In genomic region chr1:6241887-6242740, GRCh38 we compare ENCODE assay signal across 9 cellular contexts. TPM values are rescaled to one million over a fixed set of nuclear protein-coding genes. Genes with fewer than 3 reads are reported as not detected.
DNase-seq lines count a peak whose midpoint lies in the region; TF ChIP-seq lines count a peak whose summit lies in the region.
"Had no signal": no experiment of that assay in that cellular context is flagged by ENCODE, and none has a peak within 500 bp of the region (broad histone marks: within the 10 kb centered on the region; RNA-seq: fewer than 3 reads in every experiment).

No MANE protein-coding gene starts in this region.

- CTCF ChIA-PET in mammary epithelial cell (lab: Charles Lee; ENCODE audit: low non-redundant PET), result no interaction called here

- no peak for TF ChIP-seq CTCF in mammary epithelial cell (conservative IDR thresholded peaks at IDR 0.05 in 1 of 2, IDR thresholded peaks at IDR 0.05 in 1 of 2; ENCODE audit: extremely low read depth in 1 of 2, insufficient read depth in 1 of 2, low read depth in 1 of 2, low read length in 2 of 2)
- no peak for TF ChIP-seq CTCF in neural progenitor cell (IDR thresholded peaks at IDR 0.05)

- no peaks in the 10 kb centered on the region for H4K20me1 ChIP-seq in mammary epithelial cell (ENCODE audit: insufficient read depth, low read length)
- peaks cover 25% of the 10 kb centered on the region for H4K20me1 ChIP-seq in neural progenitor cell (ENCODE audit: low read depth)

- peaks cover 65% of the 10 kb centered on the region for H3K4me1 Mint-ChIP-seq in neural progenitor cell

- H3K4me1 ChIP-seq in HUES64 (ENCODE audit: insufficient read depth, low read length), result peaks cover 37% of the 10 kb centered on the region
- peaks cover 14% of the 10 kb centered on the region for H3K4me1 ChIP-seq in mammary epithelial cell (ENCODE audit: insufficient read depth, low read length)
- H3K4me1 ChIP-seq in neural progenitor cell, result peaks cover 58% of the 10 kb centered on the region

- peaks cover 46% of the 10 kb centered on the region for H3K27me3 ChIP-seq in HUES64 (ENCODE audit: insufficient read depth, low read length)
- peaks cover 20% of the 10 kb centered on the region for H3K27me3 ChIP-seq in mammary epithelial cell (ENCODE audit: insufficient read depth, low read length)
- H3K27me3 ChIP-seq in neural progenitor cell, result peaks cover 19% of the 10 kb centered on the region

- no peaks in the 10 kb centered on the region for H3K36me3 Mint-ChIP-seq in neural progenitor cell

- no TSS peak for BruUV-seq in mammary epithelial cell (replicated peaks; lab: Mats Ljungman, UMichigan)

- dilution Hi-C loops in mammary epithelial cell (cut with HindIII; ENCODE audit: low sequenced_read_pairs), result no loop called here

- H3K4me3 ChIP-seq in HUES64 (ENCODE audit: low read length) (peak overlapping the region; percentile 34), mammary epithelial cell (replicated peaks in 1 of 3; ENCODE audit: insufficient read depth in 1 of 3, low read depth in 2 of 3, low read length in 3 of 3) (no peak overlapping the region), neural progenitor cell (peak overlapping the region; percentile 72)

- no peak overlapping the region for H2AFZ ChIP-seq in mammary epithelial cell (ENCODE audit: low read depth, low read length)
- no peak overlapping the region for H2AFZ ChIP-seq in neural progenitor cell (replicated peaks)

- H3K36me3 ChIP-seq in HUES64 (ENCODE audit: insufficient read depth, low read length) (no peaks in the 10 kb centered on the region), mammary epithelial cell (ENCODE audit: insufficient read depth, low read length) (no peaks in the 10 kb centered on the region), neural progenitor cell (no peaks in the 10 kb centered on the region)

- no peak overlapping the region for H3K9ac ChIP-seq in HUES64 (ENCODE audit: low read depth, low read length)
- no peak overlapping the region for H3K9ac ChIP-seq in mammary epithelial cell (ENCODE audit: insufficient read depth, low read length)
- H3K9ac ChIP-seq in neural progenitor cell, result no peak overlapping the region

- in situ Hi-C loops in mammary epithelial cell (cut with MboI; ENCODE audit: low sequenced_read_pairs in 2 of 2), result loop anchor here in 1 of 2 donors (10.0 kb wide), 1 partner anchor 163 kb away; no protein-coding TSS in a partner anchor

- H3K79me2 ChIP-seq in mammary epithelial cell (ENCODE audit: insufficient read depth, low read length), result no peaks in the 10 kb centered on the region
- H3K79me2 ChIP-seq in neural progenitor cell (ENCODE audit: low read depth), result peaks cover 23% of the 10 kb centered on the region

- no peaks in the 10 kb centered on the region for H3K9me3 ChIP-seq in HUES64 (ENCODE audit: insufficient read depth, low read depth, low read length)
- no peaks in the 10 kb centered on the region for H3K9me3 ChIP-seq in mammary epithelial cell (replicated peaks; ENCODE audit: insufficient read depth, low read length)
- H3K9me3 ChIP-seq in neural progenitor cell (ENCODE audit: low read depth), result no peaks in the 10 kb centered on the region

- H3K9me3 Mint-ChIP-seq in neural progenitor cell, result peaks cover 1% of the 10 kb centered on the region

- no peak overlapping the region for H3K27ac Mint-ChIP-seq in neural progenitor cell
- H3K27ac Mint-ChIP-seq: progenitor cell of endocrine pancreas had no signal

- peak overlapping the region; percentile 54 for H3K4me3 Mint-ChIP-seq in neural progenitor cell

- peaks cover 95% of the 10 kb centered on the region for H3F3A ChIP-seq in neural progenitor cell (ENCODE audit: low read depth)

- peaks cover 35% of the 10 kb centered on the region for H3K27me3 Mint-ChIP-seq in neural progenitor cell (ENCODE audit: insufficient read depth, low read depth)

- no peak for DNase-seq in mammary epithelial cell
- DNase-seq in neural progenitor cell (ENCODE audit: low spot score), result peak; percentile 91
- no peak for DNase-seq in stimulated activated CD4-positive, alpha-beta T cell treated with anti-CD3 and anti-CD28 coated beads, Interleukin-12 subunit alpha, Interleukin-12 subunit beta, amount 100 ng/mL, for 4 hours
- DNase-seq in T-helper 1 cell, result no peak
- DNase-seq: SHP77; stimulated activated CD8-positive, alpha-beta memory T cell treated with anti-CD3 and anti-CD28 coated beads, Interleukin-4, amount 100 ng/mL, for 48 hours had no signal

- H3K27ac ChIP-seq in HUES64 (ENCODE audit: low read depth, low read length) (peak overlapping the region; percentile 91; the same call in 1 of the 2 replicates), mammary epithelial cell (ENCODE audit: insufficient read depth, low read depth, low read length) (no peak overlapping the region), neural progenitor cell (peak overlapping the region; percentile 89)

- intact Hi-C loops in mammary epithelial cell (cut with micrococcal nuclease), result no loop called here

- under 1% methylated on average over 99 of the region's 99 CpGs for WGBS in HUES64
- WGBS in mammary epithelial cell (ENCODE audit: low coverage, missing lambda C conversion rate), result no CpG with 5 or more reads among the region's 99 CpGs

- H3K4me2 ChIP-seq in mammary epithelial cell (ENCODE audit: insufficient read depth, low read depth, low read length) (peak overlapping the region; percentile 51), neural progenitor cell (peak overlapping the region; percentile 96)

RNA-seq across cellular contexts. Expression of gene HES3, which starts 1.9 kb away (rescaled TPM):
- polyA plus RNA-seq in HUES64 (2013, experiment 1 of 2), result 40.9 TPM
- 47.5 TPM for polyA plus RNA-seq in HUES64 (2013, experiment 2 of 2)
- total RNA-seq in mammary epithelial cell (not detected), neural progenitor cell (ENCODE audit: low replicate concordance) (5.5 and 22.2 TPM in 2 replicates)
- polyA plus RNA-seq in mammary epithelial cell, result not detected
- polyA minus RNA-seq in mammary epithelial cell, result not detected
- total RNA-seq: M059J, progenitor cell of endocrine pancreas had no signal

RNA-seq across cellular contexts. Expression of gene ICMT, which starts 6.3 kb away (rescaled TPM):
- 95.1 TPM for polyA plus RNA-seq in HUES64 (2013, experiment 1 of 2)
- 86.5 TPM for polyA plus RNA-seq in HUES64 (2013, experiment 2 of 2)
- 10 to 100 TPM; 65.2 to 75.4 TPM for total RNA-seq in mammary epithelial cell
- 76.3 TPM for polyA plus RNA-seq in mammary epithelial cell
- polyA minus RNA-seq in mammary epithelial cell, result 71.0 TPM
- total RNA-seq in neural progenitor cell (ENCODE audit: low replicate concordance), result 88.4 and 118 TPM in 2 replicates

RNA-seq across cellular contexts. Expression of gene GPR153, which starts 18.8 kb away (rescaled TPM):
- polyA plus RNA-seq in HUES64 (2013, experiment 1 of 2), result 7.9 TPM
- polyA plus RNA-seq in HUES64 (2013, experiment 2 of 2), result 14.0 TPM
- total RNA-seq in mammary epithelial cell (10 to 100 TPM; 10.7 to 17.4 TPM), neural progenitor cell (ENCODE audit: low replicate concordance) (8.4 and 27.3 TPM in 2 replicates)
- 17.7 TPM for polyA plus RNA-seq in mammary epithelial cell
- 18.2 TPM for polyA minus RNA-seq in mammary epithelial cell

RNA-seq across cellular contexts. Expression of gene RNF207, which starts 36.2 kb away (rescaled TPM):
- 0.80 TPM for polyA plus RNA-seq in HUES64 (2013, experiment 1 of 2)
- polyA plus RNA-seq in HUES64 (2013, experiment 2 of 2), result 2.5 TPM
- total RNA-seq in mammary epithelial cell, result 10 to 100 TPM; 25.7 to 26.5 TPM
- 5.9 TPM for polyA plus RNA-seq in mammary epithelial cell
- polyA minus RNA-seq in mammary epithelial cell, result 6.6 TPM
- 3.1 and 5.9 TPM in 2 replicates for total RNA-seq in neural progenitor cell (ENCODE audit: low replicate concordance)

RNA-seq across cellular contexts. Expression of gene RPL22, which starts 42.7 kb away (rescaled TPM):
- polyA plus RNA-seq in HUES64 (2013, experiment 1 of 2), result 320 TPM
- 370 TPM for polyA plus RNA-seq in HUES64 (2013, experiment 2 of 2)
- total RNA-seq in mammary epithelial cell (100 to 1,000 TPM in 1 of 2 donors, 10 to 100 TPM in 1; 69.7 to 303 TPM), neural progenitor cell (ENCODE audit: low replicate concordance) (261 and 410 TPM in 2 replicates)
- 166 TPM for polyA plus RNA-seq in mammary epithelial cell
- 24.4 TPM for polyA minus RNA-seq in mammary epithelial cell

Comparison
In these comparisons a context has a peak if more than half of its experiments do, and no peak if none do; other contexts are left out.
1. H3K4me3 ChIP-seq: peak in HUES64 (single experiment) and neural progenitor cell (single experiment); none in mammary epithelial cell (0 of 3).